ENCODE assay signal across 19 cellular contexts in genomic region chr14:105150368-105151111, GRCh38.
"Had no signal": no experiment of that assay in that cellular context is flagged by ENCODE, and none has a peak within 500 bp of the region (broad histone marks: within the 10 kb centered on the region; RNA-seq: fewer than 3 reads in every experiment).

No MANE protein-coding gene starts in this region.

- H3K4me3 Mint-ChIP-seq: activated naive CD8-positive, alpha-beta T cell treated with anti-CD3 and anti-CD28 coated beads, Interleukin-2, amount 50 U/mL, for 24 hours; central memory CD8-positive, alpha-beta T cell; naive thymus-derived CD8-positive, alpha-beta T cell had no signal

- H3K27ac ChIP-seq: brain microvascular endothelial cell, heart left ventricle, parathyroid adenoma, tibial artery, uterus, WERI-Rb-1 had no signal

- H3K4me1 Mint-ChIP-seq: activated naive CD8-positive, alpha-beta T cell treated with anti-CD3 and anti-CD28 coated beads, Interleukin-2, amount 50 U/mL, for 24 hours; central memory CD8-positive, alpha-beta T cell had no signal

- DNase-seq: activated CD4-positive, alpha-beta T cell treated with anti-CD3 and anti-CD28 coated beads for 1 hour; activated CD4-positive, alpha-beta T cell treated with anti-CD3 and anti-CD28 coated beads, Interleukin-2, amount 50 U/mL, for 4 hours; activated naive CD8-positive, alpha-beta T cell treated with anti-CD3 and anti-CD28 coated beads, Interleukin-2, amount 50 U/mL, for 24 hours; activated T-cell treated with anti-CD3 and anti-CD28 coated beads for 4 hours; anterior cingulate cortex; brain microvascular endothelial cell; cortex of kidney; mesendoderm; stimulated activated naive CD8-positive, alpha-beta T cell treated with anti-CD3 and anti-CD28 coated beads, Interleukin-15, Interleukin-2, amounts not matched to agents 100 U/mL and 50 U/mL, for 24 hours; substantia nigra; tibial artery; uterus; WERI-Rb-1 had no signal

- H3K4me1 ChIP-seq: parathyroid adenoma, tibial artery, uterus had no signal

- H3K36me3 Mint-ChIP-seq: naive thymus-derived CD8-positive, alpha-beta T cell had no signal

- H3K27me3 Mint-ChIP-seq: activated naive CD8-positive, alpha-beta T cell treated with anti-CD3 and anti-CD28 coated beads, Interleukin-2, amount 50 U/mL, for 24 hours; central memory CD8-positive, alpha-beta T cell; naive thymus-derived CD8-positive, alpha-beta T cell had no signal

- H3K9me3 ChIP-seq: gastrocnemius medialis, heart left ventricle, tibial artery, uterus had no signal

- H3K9ac ChIP-seq: parathyroid adenoma had no signal

- H3K36me3 ChIP-seq: brain microvascular endothelial cell, uterus had no signal

- H3K4me3 ChIP-seq: gastrocnemius medialis, heart left ventricle, tibial artery, uterus had no signal

- H3K9me3 Mint-ChIP-seq: activated naive CD8-positive, alpha-beta T cell treated with anti-CD3 and anti-CD28 coated beads, Interleukin-2, amount 50 U/mL, for 24 hours; central memory CD8-positive, alpha-beta T cell; naive thymus-derived CD8-positive, alpha-beta T cell had no signal

- H2AFZ ChIP-seq: parathyroid adenoma had no signal

- H3K27ac Mint-ChIP-seq: activated naive CD8-positive, alpha-beta T cell treated with anti-CD3 and anti-CD28 coated beads, Interleukin-2, amount 50 U/mL, for 24 hours; naive thymus-derived CD8-positive, alpha-beta T cell had no signal

- H3K27me3 ChIP-seq: brain microvascular endothelial cell, gastrocnemius medialis, heart left ventricle, uterus had no signal

- ATAC-seq: activated naive CD8-positive, alpha-beta T cell treated with anti-CD3 and anti-CD28 coated beads, Interleukin-2, amount 50 U/mL, for 24 hours; esophagus mucosa; gastrocnemius medialis; heart left ventricle; naive thymus-derived CD8-positive, alpha-beta T cell; stimulated activated naive CD8-positive, alpha-beta T cell treated with anti-CD3 and anti-CD28 coated beads, Interleukin-15, Interleukin-2, amounts not matched to agents 100 U/mL and 50 U/mL, for 24 hours had no signal
